Comparison of ENCODE assay signal across 18 cellular contexts in the genomic region with DNA sequence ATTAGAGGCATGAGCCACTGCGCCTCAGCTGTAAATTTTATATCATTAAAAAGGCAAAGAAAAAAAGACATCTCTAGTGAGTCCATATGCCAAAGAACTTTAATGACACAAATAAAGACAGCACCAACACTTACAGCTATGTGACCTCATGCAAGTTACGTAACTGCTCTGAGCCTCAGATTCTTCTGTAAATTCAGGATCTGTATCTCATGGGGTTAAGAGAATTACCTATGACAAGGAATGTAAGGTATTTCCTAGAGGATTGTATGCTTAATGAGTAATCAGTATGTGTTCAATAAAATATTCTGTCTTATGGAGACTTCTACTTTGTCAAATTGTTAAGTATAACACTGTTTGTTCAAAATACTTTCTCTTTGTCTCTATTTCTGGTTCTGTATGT.
"Had no signal": no experiment of that assay in that cellular context is flagged by ENCODE, and none has a peak within 500 bp of the region (broad histone marks: within the 10 kb centered on the region; RNA-seq: fewer than 3 reads in every experiment).

No MANE protein-coding gene starts in this region.

- H3K27me3 Mint-ChIP-seq: activated CD4-positive, alpha-beta T cell treated with anti-CD3 and anti-CD28 coated beads, Interleukin-2, amount 10 ng/mL, durations not matched to agents 24 days and 14 days; T-helper 17 cell had no signal

- H3K36me3 ChIP-seq: brain microvascular endothelial cell, esophagus muscularis mucosa, gastrocnemius medialis, right atrium auricular region, tibial artery had no signal

- H2AFZ ChIP-seq: hepatocyte had no signal

- H3K27me3 ChIP-seq: brain microvascular endothelial cell, esophagus muscularis mucosa, gastrocnemius medialis, hepatocyte, right atrium auricular region, tibial artery had no signal

- H3K4me3 ChIP-seq: dorsolateral prefrontal cortex, esophagus muscularis mucosa, gastrocnemius medialis, hepatocyte, right atrium auricular region, tibial artery had no signal

- H3K4me1 Mint-ChIP-seq: activated CD4-positive, alpha-beta T cell treated with anti-CD3 and anti-CD28 coated beads, Interleukin-2, amount 10 ng/mL, durations not matched to agents 24 days and 14 days; stimulated activated effector memory CD8-positive, alpha-beta T cell treated with anti-CD3 and anti-CD28 coated beads, Interleukin-12 subunit alpha, Interleukin-12 subunit beta, amount 100 ng/mL, for 72 hours; T-helper 17 cell; WTC11 had no signal

- H3K27ac Mint-ChIP-seq: activated CD4-positive, alpha-beta T cell treated with anti-CD3 and anti-CD28 coated beads, Interleukin-2, amount 10 ng/mL, durations not matched to agents 24 days and 14 days; activated T-helper 2 cell treated with anti-CD3 and anti-CD28 coated beads, Interferon-gamma antibody, Interleukin-2, Interleukin-4, amounts not matched to agents 10 μg/mL and 5 μg/mL and 100 μg/mL, durations not matched to agents 14 hours and 24 hours and 36 hours; naive thymus-derived CD4-positive, alpha-beta T cell; stimulated activated effector memory CD8-positive, alpha-beta T cell treated with anti-CD3 and anti-CD28 coated beads, Interleukin-12 subunit alpha, Interleukin-12 subunit beta, amount 100 ng/mL, for 72 hours; T-helper 17 cell; WTC11 had no signal

- H3K79me2 ChIP-seq: hepatocyte had no signal

- H3K4me1 ChIP-seq: gastrocnemius medialis, right atrium auricular region, tibial artery had no signal

- H3K36me3 Mint-ChIP-seq: naive thymus-derived CD4-positive, alpha-beta T cell; stimulated activated effector memory CD8-positive, alpha-beta T cell treated with anti-CD3 and anti-CD28 coated beads, Interleukin-12 subunit alpha, Interleukin-12 subunit beta, amount 100 ng/mL, for 72 hours; WTC11 had no signal

- H3K4me2 ChIP-seq: hepatocyte had no signal

- H3K27ac ChIP-seq: brain microvascular endothelial cell, dorsolateral prefrontal cortex, esophagus muscularis mucosa, gastrocnemius medialis, hepatocyte, right atrium auricular region, tibial artery had no signal

- H3K9me3 Mint-ChIP-seq: activated CD4-positive, alpha-beta T cell treated with anti-CD3 and anti-CD28 coated beads, Interleukin-2, amount 10 ng/mL, durations not matched to agents 24 days and 14 days; activated T-helper 2 cell treated with anti-CD3 and anti-CD28 coated beads, Interferon-gamma antibody, Interleukin-2, Interleukin-4, amounts not matched to agents 10 μg/mL and 5 μg/mL and 100 μg/mL, durations not matched to agents 14 hours and 24 hours and 36 hours; WTC11 had no signal

- H3K4me3 Mint-ChIP-seq: activated CD4-positive, alpha-beta T cell treated with anti-CD3 and anti-CD28 coated beads, Interleukin-2, amount 10 ng/mL, durations not matched to agents 24 days and 14 days; naive thymus-derived CD4-positive, alpha-beta T cell; stimulated activated effector memory CD8-positive, alpha-beta T cell treated with anti-CD3 and anti-CD28 coated beads, Interleukin-12 subunit alpha, Interleukin-12 subunit beta, amount 100 ng/mL, for 72 hours; T-helper 17 cell; WTC11 had no signal

- ATAC-seq: gastrocnemius medialis; naive thymus-derived CD4-positive, alpha-beta T cell; stimulated activated effector memory CD8-positive, alpha-beta T cell treated with anti-CD3 and anti-CD28 coated beads, Interleukin-12 subunit alpha, Interleukin-12 subunit beta, amount 100 ng/mL, for 72 hours; T-helper 17 cell; WTC11 had no signal

- DNase-seq: activated CD4-positive, alpha-beta T cell treated with anti-CD3 and anti-CD28 coated beads, Interleukin-2, amount 10 ng/mL, durations not matched to agents 24 days and 14 days; activated CD8-positive, alpha-beta memory T cell treated with anti-CD3 and anti-CD28 coated beads for 24 hours; activated naive CD4-positive, alpha-beta T cell treated with anti-CD3 and anti-CD28 coated beads, Interleukin-2, amount 50 U/mL, for 16 hours; amniotic stem cell; brain microvascular endothelial cell; dorsolateral prefrontal cortex; gastrocnemius medialis; kidney glomerular epithelial cell; naive thymus-derived CD4-positive, alpha-beta T cell; small intestine; T-helper 17 cell; tibial artery had no signal
